Comparison of ENCODE assay signal across 8 cellular contexts in genomic region chr19:39389621-39390414, GRCh38. TPM values are rescaled to one million over a fixed set of nuclear protein-coding genes. Genes with fewer than 3 reads are reported as not detected.
DNase-seq lines count a peak whose midpoint lies in the region; ATAC-seq and TF ChIP-seq lines count a peak whose summit lies in the region.

No MANE protein-coding gene starts in this region.

- no peak for DNase-seq in RWPE1 (ENCODE audit: low spot score)
- DNase-seq in esophagus muscularis mucosa (ENCODE audit: extremely low spot score), result no peak
- peak in 1 of 2 donors; percentile 51 for DNase-seq in psoas muscle
- DNase-seq in NCI-H1105 treated with DMSO at 0.1 percent for 48 hours (lab: John Stamatoyannopoulos, UW), result no peak
- no peak for DNase-seq in NCI-H1436 (lab: John Stamatoyannopoulos, UW)

- intact Hi-C loops in esophagus muscularis mucosa (cut with DNase I), result no loop called here
- intact Hi-C loops in psoas muscle (cut with DNase I), result loop anchor here (2.0 to 5.0 kb wide), 2 partner anchors 45 to 48 kb away; partner anchors contain the start of genes RPS16 (in 1 of the 2) and SAMD4B (in 1 of the 2)

- CTCF ChIA-PET in RWPE1 (lab: Yijun Ruan, JAX), result interaction anchor here (0.5 to 0.6 kb wide), 2 partner anchors 14 to 64 kb away, joined by 3 to 8 read pairs; no protein-coding TSS in a partner anchor

- H3K4me1 ChIP-seq in esophagus muscularis mucosa (peaks cover 24 to 42% (median 29%) of the 10 kb centered on the region in 4 donors), psoas muscle (peaks cover 18% of the 10 kb centered on the region)

- no peaks in the 10 kb centered on the region for H3K9me3 ChIP-seq in esophagus muscularis mucosa
- H3K9me3 ChIP-seq in psoas muscle, result no peaks in the 10 kb centered on the region

- no peak for TF ChIP-seq POLR2A in esophagus muscularis mucosa (IDR thresholded peaks at IDR 0.05; ENCODE audit: low read depth)

- H3K4me3 ChIP-seq in GM12875 (ENCODE audit: low read depth, low read length) (peak overlapping the region; percentile 85), esophagus muscularis mucosa (peak overlapping the region; percentile 81 to 99 (median 96)), psoas muscle (peak overlapping the region; percentile 77)

- WGBS in esophagus muscularis mucosa, result 52% methylated on average over 6 of the region's 13 CpGs
- 67 to 75% (median 67%) methylated on average over 13 of the region's 13 CpGs for WGBS in psoas muscle, 3 donors

- peak overlapping the region; percentile 94 for H3K27ac ChIP-seq in RWPE1
- peak overlapping the region; percentile 97 to 100 (median 98) for H3K27ac ChIP-seq in esophagus muscularis mucosa (replicated peaks in 1 of 4)
- peak overlapping the region; percentile 89 for H3K27ac ChIP-seq in psoas muscle

- no peak for TF ChIP-seq EP300 in esophagus muscularis mucosa (IDR thresholded peaks at IDR 0.05)

- H3K27me3 ChIP-seq in esophagus muscularis mucosa (no peaks in the 10 kb centered on the region), psoas muscle (ENCODE audit: insufficient read depth in 3 of 3, low read length in 2 of 3) (no peaks in the 10 kb centered on the region)

- peaks cover 25 to 70% (median 66%) of the 10 kb centered on the region in 4 donors for H3K36me3 ChIP-seq in esophagus muscularis mucosa
- peaks cover 0 to 70% of the 10 kb centered on the region in 2 donors for H3K36me3 ChIP-seq in psoas muscle (ENCODE audit: insufficient read depth in 1 of 2, low read depth in 1 of 2)

- TF ChIP-seq CTCF in GM12875 (IDR thresholded peaks at IDR 0.05; ENCODE audit: borderline replicate concordance, insufficient read depth, low read depth, low read length) (no peak), RWPE1 (conservative IDR thresholded peaks at IDR 0.05; ENCODE audit: low read depth) (no peak), esophagus muscularis mucosa (IDR thresholded peaks at IDR 0.05) (no peak), psoas muscle (IDR thresholded peaks at IDR 0.05) (no peak)

- POLR2A ChIA-PET in RWPE1 (lab: Yijun Ruan, JAX; ENCODE audit: low non-redundant PET), result no interaction called here

- ATAC-seq in psoas muscle (no peak), GM21619 (IDR thresholded peaks at IDR 0.05; ENCODE audit: unreplicated experiment) (no peak), GM18867 (IDR thresholded peaks at IDR 0.05; ENCODE audit: unreplicated experiment) (no peak)

RNA-seq across cellular contexts. Expression of gene PAF1, which starts 1.1 kb away (rescaled TPM):
- total RNA-seq in esophagus muscularis mucosa (10 to 100 TPM; 31.6 to 47.2 (median 41.5) TPM), psoas muscle (10 to 100 TPM; 33.7 to 38.0 (median 34.6) TPM)
- polyA plus RNA-seq in psoas muscle, result 10 to 100 TPM; 34.1 to 58.0 (median 37.6) TPM

RNA-seq across cellular contexts. Expression of gene MED29, which starts 1.4 kb away (rescaled TPM):
- 10 to 100 TPM; 24.9 to 58.0 (median 38.3) TPM for total RNA-seq in esophagus muscularis mucosa
- 10 to 100 TPM; 25.0 to 33.6 (median 30.2) TPM for total RNA-seq in psoas muscle
- 10 to 100 TPM; 25.0 to 51.7 (median 26.9) TPM for polyA plus RNA-seq in psoas muscle

RNA-seq across cellular contexts. Expression of gene ZFP36, which starts 16.8 kb away (rescaled TPM):
- 100 to 1,000 TPM; 135 to 577 (median 196) TPM for total RNA-seq in esophagus muscularis mucosa
- total RNA-seq in psoas muscle, result 100 to 1,000 TPM in 3 of 4 donors, 10 to 100 TPM in 1; 32.1 to 391 (median 184) TPM
- polyA plus RNA-seq in psoas muscle, result 100 to 1,000 TPM in 1 of 3 donors, 10 to 100 TPM in 2; 80.8 to 178 (median 83.3) TPM

RNA-seq across cellular contexts. Expression of gene PLEKHG2, which starts 22.7 kb away (rescaled TPM):
- 10 to 100 TPM; 16.7 to 38.4 (median 22.2) TPM for total RNA-seq in esophagus muscularis mucosa
- total RNA-seq in psoas muscle, result 1 to 10 TPM; 6.8 to 8.0 (median 7.4) TPM
- 1 to 10 TPM; 2.4 to 3.0 (median 2.7) TPM for polyA plus RNA-seq in psoas muscle

RNA-seq across cellular contexts. Expression of gene RPS16, which starts 45.9 kb away (rescaled TPM):
- total RNA-seq in esophagus muscularis mucosa (1,000 to 10,000 TPM; 1,316 to 2,441 (median 1,971) TPM), psoas muscle (1,000 to 10,000 TPM; 1,186 to 1,958 (median 1,553) TPM)
- polyA plus RNA-seq in psoas muscle, result 1,000 to 10,000 TPM; 2,324 to 3,255 (median 2,994) TPM
